22 cellular contexts compared by ENCODE assay signal in the genomic region with DNA sequence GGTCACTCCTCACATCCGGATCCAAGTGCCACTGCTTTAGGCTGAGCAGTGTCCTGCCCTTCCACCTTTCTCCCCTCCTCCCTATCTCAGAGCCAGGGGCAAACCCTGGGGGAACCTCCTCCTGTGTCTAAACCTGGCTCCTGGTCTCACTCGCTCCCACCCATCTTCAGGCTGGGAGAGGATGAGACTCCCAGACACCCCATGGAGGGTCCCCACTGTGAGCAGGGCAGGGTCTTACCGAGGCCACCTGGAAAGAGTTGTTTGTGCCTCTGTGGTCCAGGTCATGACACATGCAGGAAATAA.
"Had no signal": no experiment of that assay in that cellular context is flagged by ENCODE, and none has a peak within 500 bp of the region (broad histone marks: within the 10 kb centered on the region; RNA-seq: fewer than 3 reads in every experiment).

No MANE protein-coding gene starts in this region.

- H3K4me2 ChIP-seq: smooth muscle cell had no signal

- H3K36me3 Mint-ChIP-seq: activated naive CD4-positive, alpha-beta T cell treated with anti-CD3 and anti-CD28 coated beads, Interleukin-2, amount 50 U/mL, for 72 hours; memory B cell; WTC11 had no signal

- ATAC-seq: activated naive CD4-positive, alpha-beta T cell treated with anti-CD3 and anti-CD28 coated beads, Interleukin-2, amount 50 U/mL, for 72 hours; gastroesophageal sphincter; left cardiac atrium; stimulated activated naive B cell treated with anti-CD40 and anti-IgM and Interleukin-4, amounts not matched to agents 10 μg/mL and 1 μg/mL and 100 μg/mL, for 72 hours; WTC11 had no signal

- H3K9me3 Mint-ChIP-seq: activated naive CD4-positive, alpha-beta T cell treated with anti-CD3 and anti-CD28 coated beads, Interleukin-2, amount 50 U/mL, for 72 hours; memory B cell; nephron progenitor cell; T-helper 1 cell treated with Interleukin-12 subunit alpha and Interleukin-12 subunit beta and Interleukin-4 antibody, amounts not matched to agents 30 μg/mL and 1 μg/mL, for 36 hours; WTC11 had no signal

- H3K27ac Mint-ChIP-seq: memory B cell; nephron progenitor cell; stimulated activated naive B cell treated with anti-CD40 and anti-IgM and Interleukin-4, amounts not matched to agents 10 μg/mL and 1 μg/mL and 100 μg/mL, for 72 hours; T-helper 1 cell treated with Interleukin-12 subunit alpha and Interleukin-12 subunit beta and Interleukin-4 antibody, amounts not matched to agents 30 μg/mL and 1 μg/mL, for 36 hours; WTC11 had no signal

- H3K4me3 ChIP-seq: ascending aorta, gastroesophageal sphincter, sigmoid colon, smooth muscle cell, testis had no signal

- H3K27ac ChIP-seq: ascending aorta, brain microvascular endothelial cell, epithelial cell of prostate, gastroesophageal sphincter, sigmoid colon, testis had no signal

- H3K4me3 Mint-ChIP-seq: memory B cell; nephron progenitor cell; stimulated activated naive B cell treated with anti-CD40 and anti-IgM and Interleukin-4, amounts not matched to agents 10 μg/mL and 1 μg/mL and 100 μg/mL, for 72 hours; T-helper 1 cell treated with Interleukin-12 subunit alpha and Interleukin-12 subunit beta and Interleukin-4 antibody, amounts not matched to agents 30 μg/mL and 1 μg/mL, for 36 hours; WTC11 had no signal

- H3K9me3 ChIP-seq: ascending aorta, gastroesophageal sphincter, sigmoid colon, testis had no signal

- H3K27me3 ChIP-seq: brain microvascular endothelial cell, sigmoid colon, testis had no signal

- DNase-seq: activated CD4-positive, alpha-beta T cell treated with anti-CD3 and anti-CD28 coated beads, Interleukin-2, amount 50 U/mL, for 48 hours; activated gamma-delta T cell treated with Interleukin-2 at 50 U/mL for 16 hours; brain microvascular endothelial cell; central memory CD4-positive, alpha-beta T cell; left cardiac atrium; nephron progenitor cell; nucleus accumbens; stimulated activated CD4-positive, alpha-beta T cell treated with anti-CD3 and anti-CD28 coated beads, Interleukin-2, amount 100 ng/mL, for 48 hours; stimulated activated CD8-positive, alpha-beta memory T cell treated with anti-CD3 and anti-CD28 coated beads, Interleukin-4, amount 100 ng/mL, for 48 hours; stimulated activated naive B cell treated with anti-CD40 and anti-IgM and Interleukin-4, amounts not matched to agents 10 μg/mL and 1 μg/mL and 100 μg/mL, for 72 hours; T1000; testis; trophoblast cell had no signal

- H3K36me3 ChIP-seq: ascending aorta, brain microvascular endothelial cell had no signal
